ENCODE assay signal across 8 cellular contexts in genomic region chr2:176129013-176129796, GRCh38. TPM values are rescaled to one million over a fixed set of nuclear protein-coding genes. Genes with fewer than 3 reads are reported as not detected.
DNase-seq lines count a peak whose midpoint lies in the region; ATAC-seq, FAIRE-seq and TF ChIP-seq lines count a peak whose summit lies in the region.

Gene HOXD8, plus strand, starts transcription at chr2:176129705. Its CDS starts 662 bp downstream, at chr2:176130367.

- no peak within 1 kb of the TSS for H3K27ac Mint-ChIP-seq in neural crest cell (ENCODE audit: unreplicated experiment)

- TF ChIP-seq POLR2A in erythroblast (IDR thresholded peaks at IDR 0.05; ENCODE audit: low read length) (no peak), HepG2 (IDR thresholded peaks at IDR 0.05; ENCODE audit: insufficient read depth in 1 of 2, low read depth in 2 of 2, low read length in 2 of 2) (no peak)

- no peaks in the 10 kb centered on the region; the same call in 1 of the 2 replicates for H4K20me1 ChIP-seq in HepG2 (ENCODE audit: insufficient read depth, low read length)

- intact Hi-C loops in HepG2 (cut with micrococcal nuclease; ENCODE audit: unreplicated experiment): no loop called here

- ATAC-seq in HepG2 (no peak), HG03378 (IDR thresholded peaks at IDR 0.05; ENCODE audit: unreplicated experiment) (no peak)

- peaks cover 94% of the 10 kb centered on the region for H3K27me3 Mint-ChIP-seq in neural crest cell (ENCODE audit: low read depth)

- H3K4me3 ChIP-seq in SJSA1 (peak within 1 kb of the TSS; percentile 90), HepG2 (replicated peaks in 1 of 3; ENCODE audit: insufficient read depth in 1 of 3, low read depth in 2 of 3, low read length in 3 of 3) (no peak within 1 kb of the TSS)

- POLR2A ChIA-PET in HepG2 (lab: Yijun Ruan, JAX): no interaction called here

- no peak within 1 kb of the TSS for H3K9ac ChIP-seq in HepG2 (ENCODE audit: insufficient read depth, low read depth, low read length)

- TF ChIP-seq RAD21 in HepG2 (CRISPR knock-in tag; IDR thresholded peaks at IDR 0.05): no peak

- H3K36me3 Mint-ChIP-seq in neural crest cell (ENCODE audit: low read depth): no peaks in the 10 kb centered on the region

- H3K4me1 Mint-ChIP-seq in neural crest cell: peaks cover 17% of the 10 kb centered on the region

- BruUV-seq in HepG2 (replicated peaks; lab: Mats Ljungman, UMichigan): no TSS peak

- H3K4me3 Mint-ChIP-seq in neural crest cell: peak within 1 kb of the TSS; percentile 81

- WGBS in HepG2 (ENCODE audit: low lambda C conversion rate): 72% methylated on average over 61 of the region's 63 CpGs

- in situ Hi-C loops in HepG2 (cut with HindIII; ENCODE audit: extremely low pct_ligation_motif_present, low pct_unique_long_range_greater_than_20kb): loop anchor here (5.0 kb wide), 4 partner anchors 423 to 1018 kb away; no protein-coding TSS in a partner anchor

- H3K9me3 ChIP-seq in SJSA1 (replicated peaks) (no peaks in the 10 kb centered on the region), HepG2 (ENCODE audit: low read length) (no peaks in the 10 kb centered on the region)

- H3K4me2 ChIP-seq in HepG2 (ENCODE audit: low read depth, low read length): no peak within 1 kb of the TSS

- TF ChIP-seq CTCF in neural crest cell (conservative IDR thresholded peaks at IDR 0.05) (no peak), HepG2 (CRISPR knock-in tag; IDR thresholded peaks at IDR 0.05) (no peak)

- FAIRE-seq in HepG2 (lab: Jason Lieb, UNC): no peak

- no peak for TF ChIP-seq EP300 in HepG2 (IDR thresholded peaks at IDR 0.05; ENCODE audit: low read depth in 2 of 2, low read length in 2 of 2)
- TF ChIP-seq EP300 in HepG2 (CRISPR knock-in tag; IDR thresholded peaks at IDR 0.05; ENCODE audit: borderline replicate concordance): no peak

- H3K27me3 ChIP-seq in SJSA1 (replicated peaks) (no peaks in the 10 kb centered on the region), HepG2 (ENCODE audit: control insufficient read depth in 1 of 2, insufficient read depth in 2 of 2, low read length in 2 of 2) (peaks cover 12 to 81% of the 10 kb centered on the region in 2 experiments)

- CTCF ChIA-PET in HepG2 (lab: Yijun Ruan, JAX; ENCODE audit: low intra/inter-chr PET ratio, low total read pairs): interaction anchor here (3.0 kb wide), 1 partner anchor 523 kb away, joined by 44 read pairs; no protein-coding TSS in a partner anchor

- no peaks in the 10 kb centered on the region for H3K9me3 Mint-ChIP-seq in neural crest cell

- H2AFZ ChIP-seq in HepG2 (ENCODE audit: low read length): no peak within 1 kb of the TSS

- H3K4me1 ChIP-seq in SJSA1 (replicated peaks) (peaks cover 12% of the 10 kb centered on the region), HepG2 (ENCODE audit: insufficient read depth, low read length) (no peaks in the 10 kb centered on the region)

- H3K79me2 ChIP-seq in HepG2 (ENCODE audit: insufficient read depth, low read length): no peaks in the 10 kb centered on the region

- H3K27ac ChIP-seq in SJSA1 (peak within 1 kb of the TSS; percentile 71), HepG2 (ENCODE audit: extremely low read length, insufficient read depth, low read length) (no peak within 1 kb of the TSS)

- peaks cover 8% of the 10 kb centered on the region for H3K36me3 ChIP-seq in SJSA1
- H3K36me3 ChIP-seq in HepG2 (replicated peaks in 1 of 2; ENCODE audit: control insufficient read depth in 1 of 2, insufficient read depth in 2 of 2, low read length in 2 of 2): no peaks in the 10 kb centered on the region

- DNase-seq in activated naive CD4-positive, alpha-beta T cell treated with Interleukin-2 at 50 U/mL for 16 hours: peak; percentile 15
- DNase-seq in activated naive CD4-positive, alpha-beta T cell (lab: John Stamatoyannopoulos, UW): no peak
- DNase-seq in SJSA1 (ENCODE audit: low read depth in 1 of 2, low spot score in 2 of 2) (peak; percentile 83 to 84), erythroblast (lab: John Stamatoyannopoulos, UW) (peak; percentile 77 to 81), neural crest cell (ENCODE audit: low read depth, low spot score) (peak; percentile 48), activated gamma-delta T cell (lab: John Stamatoyannopoulos, UW) (no peak), HepG2 (ENCODE audit: low spot score) (no peak)

TF ChIP-seq in HepG2, 621 proteins besides CTCF, POLR2A, EP300 and RAD21:
- TF ChIP-seq ZNF329 (CRISPR knock-in tag; IDR thresholded peaks at IDR 0.05; ENCODE audit: low read depth) (no peak), GMEB1 (CRISPR knock-in tag; IDR thresholded peaks at IDR 0.05; ENCODE audit: borderline replicate concordance) (no peak), ZNF558 (CRISPR knock-in tag; IDR thresholded peaks at IDR 0.05; ENCODE audit: borderline replicate concordance) (no peak), ZNF780A (CRISPR knock-in tag; IDR thresholded peaks at IDR 0.05) (no peak), NONO (IDR thresholded peaks at IDR 0.05) (no peak), NONO (CRISPR knock-in tag; conservative IDR thresholded peaks at IDR 0.05) (no peak), JUN (CRISPR knock-in tag; IDR thresholded peaks at IDR 0.05) (no peak), PCBP2 (optimal IDR thresholded peaks at IDR 0.05; ENCODE audit: low read depth, low read length, poor library complexity, severe bottlenecking) (no peak), ZNF839 (CRISPR knock-in tag; IDR thresholded peaks at IDR 0.05; ENCODE audit: borderline replicate concordance) (no peak), SETDB1 (CRISPR knock-in tag; IDR thresholded peaks at IDR 0.05; ENCODE audit: borderline replicate concordance) (no peak), TBP (CRISPR knock-in tag; IDR thresholded peaks at IDR 0.05) (no peak), ZBTB21 (CRISPR knock-in tag; IDR thresholded peaks at IDR 0.05) (no peak)

RNA-seq across cellular contexts. Expression of gene HOXD8, which starts in this region (rescaled TPM):
- total RNA-seq in SJSA1 (2014; rRNA removed; shearing (Covaris generic)): 13.0 and 16.8 TPM in 2 replicates
- not detected in 2 replicates for total RNA-seq in neural crest cell
- total RNA-seq in HepG2 (2016; rRNA removed; fragmentation: Illumina TruSeq; extraction: Trizol): not detected in 2 replicates
- total RNA-seq in HepG2 (2016; cell fraction: cytosol; rRNA removed; fragmentation: Illumina TruSeq; extraction: Trizol; ENCODE audit: low read depth): not detected in 2 replicates
- not detected in 2 replicates for total RNA-seq in HepG2 (2016; cell fraction: insoluble cytoplasmic fraction; rRNA removed; fragmentation: Illumina TruSeq; extraction: Trizol)
- not detected in 2 replicates for total RNA-seq in HepG2 (2016; cell fraction: membrane; rRNA removed; fragmentation: Illumina TruSeq; extraction: Trizol)
- not detected in 2 replicates for total RNA-seq in HepG2 (2016; cell fraction: nucleus; rRNA removed; fragmentation: Illumina TruSeq; extraction: Trizol)
- not detected in 2 replicates for polyA plus RNA-seq in HepG2 (2011; rRNA removed)
- not detected in 2 replicates for polyA plus RNA-seq in HepG2 (2011; cell fraction: cytosol; rRNA removed)
- not detected in 2 replicates for polyA plus RNA-seq in HepG2 (2011; cell fraction: nucleus; rRNA removed)
- not detected in 2 replicates for polyA plus RNA-seq in HepG2 (2012)
- polyA plus RNA-seq in HepG2 (2016; cell fraction: cytosol; fragmentation: Illumina TruSeq; extraction: Trizol; ENCODE audit: low read depth): not detected in 2 replicates
- not detected in 2 replicates for polyA plus RNA-seq in HepG2 (2016; cell fraction: insoluble cytoplasmic fraction; fragmentation: Illumina TruSeq; extraction: Trizol; ENCODE audit: low read depth)
- polyA plus RNA-seq in HepG2 (2016; cell fraction: membrane; fragmentation: Illumina TruSeq; extraction: Trizol; ENCODE audit: low read depth): not detected in 2 replicates
- not detected in 2 replicates for polyA plus RNA-seq in HepG2 (2016; cell fraction: nucleus; fragmentation: Illumina TruSeq; extraction: Trizol; ENCODE audit: insufficient read depth, low read depth)
- polyA minus RNA-seq in HepG2 (2011; rRNA and poly(A)+ RNA removed; ENCODE audit: low replicate concordance): not detected in 2 replicates
- not detected in 2 replicates for polyA minus RNA-seq in HepG2 (2011; cell fraction: cytosol; rRNA and poly(A)+ RNA removed)
- not detected in 2 replicates for polyA minus RNA-seq in HepG2 (2011; cell fraction: nucleus; rRNA and poly(A)+ RNA removed)

Comparison
In these comparisons a context has a peak if more than half of its experiments do, and no peak if none do; other contexts are left out.
1. RNA of gene HOXD8 (total RNA-seq): 13.0 to 16.8 TPM in SJSA1; not detected in neural crest cell and not detected in HepG2; every median in the first group is over 10 times any median in the second.
2. DNase-seq: peak in activated naive CD4-positive, alpha-beta T cell treated with Interleukin-2 at 50 U/mL for 16 hours (single experiment), SJSA1 (2 of 2) and erythroblast (2 of 2); none in activated naive CD4-positive, alpha-beta T cell (0 of 4), activated gamma-delta T cell (single experiment) and HepG2 (single experiment).
3. Peak in DNase-seq in neural crest cell; RNA of the gene not detected or under 1 TPM.